Comparison of ENCODE assay signal across 17 cellular contexts in genomic region chr10:70376436-70377378, GRCh38. TPM values are rescaled to one million over a fixed set of nuclear protein-coding genes. Genes with fewer than 3 reads are reported as not detected.
A peak's percentile ranks its signal among the peaks of the same experiment; 100 is the strongest.
DNase-seq lines count a peak whose midpoint lies in the region; ATAC-seq and TF ChIP-seq lines count a peak whose summit lies in the region.
"Had no signal": no experiment of that assay in that cellular context is flagged by ENCODE, and none has a peak within 500 bp of the region (broad histone marks: within the 10 kb centered on the region; RNA-seq: fewer than 3 reads in every experiment).

No MANE protein-coding gene starts in this region.

- no peak overlapping the region for H2AFZ ChIP-seq in GM23248

- BruUV-seq in Panc1 (replicated peaks; lab: Mats Ljungman, UMichigan), result no TSS peak

- no peak for ATAC-seq in Panc1
- ATAC-seq in HG02840 (IDR thresholded peaks at IDR 0.05; ENCODE audit: low FRiP score, unreplicated experiment), result no peak
- ATAC-seq: heart left ventricle; stimulated activated effector memory CD8-positive, alpha-beta T cell treated with anti-CD3 and anti-CD28 coated beads, Interleukin-12 subunit alpha, Interleukin-12 subunit beta, amount 100 ng/mL, for 72 hours; upper lobe of right lung had no signal

- no peak for TF ChIP-seq POLR2A in testis (IDR thresholded peaks at IDR 0.05)

- intact Hi-C loops in Panc1 (cut with micrococcal nuclease; ENCODE audit: unreplicated experiment), result no loop called here
- intact Hi-C loops in CD4-positive, alpha-beta memory T cell (cut with micrococcal nuclease), result no loop called here
- intact Hi-C loops in testis (cut with DNase I; ENCODE audit: low total_unique reads), result no loop called here

- H3K4me1 ChIP-seq in GM23248 (ENCODE audit: insufficient read depth) (peaks cover 23% of the 10 kb centered on the region), Panc1 (ENCODE audit: control insufficient read depth, insufficient read depth, low read length) (peaks cover 55% of the 10 kb centered on the region), endodermal cell (ENCODE audit: control insufficient read depth, insufficient read depth, low read length) (peaks cover 8% of the 10 kb centered on the region), testis (peaks cover 6% of the 10 kb centered on the region)
- H3K4me1 ChIP-seq in CD4-positive, alpha-beta memory T cell (ENCODE audit: insufficient read depth, low read length), result peaks cover 7% of the 10 kb centered on the region

- no peak overlapping the region for H3K27ac ChIP-seq in GM23248
- H3K27ac ChIP-seq in Panc1 (ENCODE audit: low read length), result peak overlapping the region; percentile 45; the same call in 1 of the 2 replicates
- H3K27ac ChIP-seq in endodermal cell (ENCODE audit: low read depth, low read length), result no peak overlapping the region
- no peak overlapping the region for H3K27ac ChIP-seq in CD4-positive, alpha-beta memory T cell (ENCODE audit: low read depth, low read length)
- H3K27ac ChIP-seq in testis, result no peak overlapping the region
- H3K27ac ChIP-seq: heart left ventricle, upper lobe of right lung had no signal

- H3K27ac Mint-ChIP-seq in endodermal cell (peak overlapping the region; percentile 46), progenitor cell of endocrine pancreas (peak overlapping the region; percentile 62)
- H3K27ac Mint-ChIP-seq in CD4-positive, alpha-beta memory T cell, result peak overlapping the region in 1 of 7 donors; percentile 50
- H3K27ac Mint-ChIP-seq: activated naive CD4-positive, alpha-beta T cell treated with anti-CD3 and anti-CD28 coated beads, Interleukin-2, amount 10 ng/mL, durations not matched to agents 7 days and 5 days had no signal

- no peaks in the 10 kb centered on the region for H4K20me1 ChIP-seq in GM23248 (ENCODE audit: insufficient read depth)

- POLR2A ChIA-PET in Panc1 (lab: Charles Lee), result no interaction called here
- POLR2A ChIA-PET in CD4-positive, alpha-beta memory T cell (lab: Charles Lee; ENCODE audit: partially characterized antibody), result no interaction called here

- no peaks in the 10 kb centered on the region for H3K36me3 ChIP-seq in GM23248 (ENCODE audit: low read depth)
- no peaks in the 10 kb centered on the region for H3K36me3 ChIP-seq in Panc1 (ENCODE audit: control insufficient read depth, insufficient read depth, low read length)
- no peaks in the 10 kb centered on the region for H3K36me3 ChIP-seq in endodermal cell (ENCODE audit: control insufficient read depth, insufficient read depth, low read length)
- no peaks in the 10 kb centered on the region for H3K36me3 ChIP-seq in CD4-positive, alpha-beta memory T cell (ENCODE audit: insufficient read depth, low read length)
- no peaks in the 10 kb centered on the region for H3K36me3 ChIP-seq in testis (ENCODE audit: low read depth, missing control alignments)
- H3K36me3 ChIP-seq: upper lobe of right lung had no signal

- no peak overlapping the region for H3K4me3 Mint-ChIP-seq in endodermal cell
- H3K4me3 Mint-ChIP-seq in progenitor cell of endocrine pancreas (ENCODE audit: low read depth), result no peak overlapping the region
- H3K4me3 Mint-ChIP-seq in CD4-positive, alpha-beta memory T cell, result no peak overlapping the region
- H3K4me3 Mint-ChIP-seq: activated naive CD4-positive, alpha-beta T cell treated with anti-CD3 and anti-CD28 coated beads, Interleukin-2, amount 10 ng/mL, durations not matched to agents 7 days and 5 days; stimulated activated effector memory CD8-positive, alpha-beta T cell treated with anti-CD3 and anti-CD28 coated beads, Interleukin-12 subunit alpha, Interleukin-12 subunit beta, amount 100 ng/mL, for 72 hours had no signal

- H3K79me2 ChIP-seq in GM23248 (ENCODE audit: insufficient read depth), result no peaks in the 10 kb centered on the region

- H3K9me3 Mint-ChIP-seq in endodermal cell (peaks cover 2% of the 10 kb centered on the region), progenitor cell of endocrine pancreas (ENCODE audit: low read depth) (peaks cover 7% of the 10 kb centered on the region)
- peaks cover 0 to 8% (median 1%) of the 10 kb centered on the region in 8 donors for H3K9me3 Mint-ChIP-seq in CD4-positive, alpha-beta memory T cell
- H3K9me3 Mint-ChIP-seq: stimulated activated effector memory CD8-positive, alpha-beta T cell treated with anti-CD3 and anti-CD28 coated beads, Interleukin-12 subunit alpha, Interleukin-12 subunit beta, amount 100 ng/mL, for 72 hours had no signal

- H3K36me3 Mint-ChIP-seq in endodermal cell (ENCODE audit: low read depth), result peaks cover 4% of the 10 kb centered on the region
- H3K36me3 Mint-ChIP-seq in progenitor cell of endocrine pancreas (ENCODE audit: insufficient read depth), result peaks cover 5% of the 10 kb centered on the region
- H3K36me3 Mint-ChIP-seq in CD4-positive, alpha-beta memory T cell, result no peaks in the 10 kb centered on the region

- in situ Hi-C loops in GM23248 (cut with MboI), result no loop called here
- in situ Hi-C loops in Panc1 (cut with HindIII; ENCODE audit: low pct_unique_long_range_greater_than_20kb, low sequenced_read_pairs), result no loop called here

- H3K9ac ChIP-seq in GM23248 (no peak overlapping the region), endodermal cell (ENCODE audit: extremely low read depth, low read length, poor library complexity, severe bottlenecking) (no peak overlapping the region)

- TF ChIP-seq CTCF in Panc1 (IDR thresholded peaks at IDR 0.05) (no peak), endodermal cell (conservative IDR thresholded peaks at IDR 0.05) (no peak), progenitor cell of endocrine pancreas (IDR thresholded peaks at IDR 0.05; ENCODE audit: unreplicated experiment) (no peak), testis (IDR thresholded peaks at IDR 0.05) (no peak)

- H3K9me3 ChIP-seq in GM23248 (ENCODE audit: low read depth), result no peaks in the 10 kb centered on the region
- no peaks in the 10 kb centered on the region for H3K9me3 ChIP-seq in Panc1 (ENCODE audit: control insufficient read depth, insufficient read depth, low read depth, low read length)
- peaks cover 9% of the 10 kb centered on the region for H3K9me3 ChIP-seq in endodermal cell (ENCODE audit: control insufficient read depth, low read length)
- H3K9me3 ChIP-seq in CD4-positive, alpha-beta memory T cell (ENCODE audit: control insufficient read depth in 1 of 2, low read length in 2 of 2), result peaks cover 0 to 6% of the 10 kb centered on the region in 2 donors
- H3K9me3 ChIP-seq in testis, result no peaks in the 10 kb centered on the region
- H3K9me3 ChIP-seq: upper lobe of right lung had no signal

- peaks cover 14% of the 10 kb centered on the region for H3F3A ChIP-seq in GM23248 (ENCODE audit: insufficient read depth)

- H3K9me2 ChIP-seq in GM23248 (ENCODE audit: insufficient read depth), result no peaks in the 10 kb centered on the region

- peaks cover 20% of the 10 kb centered on the region for H3K27me3 Mint-ChIP-seq in endodermal cell (ENCODE audit: insufficient read depth)
- no peaks in the 10 kb centered on the region for H3K27me3 Mint-ChIP-seq in progenitor cell of endocrine pancreas
- no peaks in the 10 kb centered on the region for H3K27me3 Mint-ChIP-seq in CD4-positive, alpha-beta memory T cell

- no peak overlapping the region for H3K4me3 ChIP-seq in GM23248
- no peak overlapping the region for H3K4me3 ChIP-seq in Panc1 (ENCODE audit: low read depth in 2 of 2, low read length in 2 of 2)
- H3K4me3 ChIP-seq in endodermal cell (ENCODE audit: low read length), result no peak overlapping the region
- no peak overlapping the region for H3K4me3 ChIP-seq in CD4-positive, alpha-beta memory T cell (ENCODE audit: low read length in 2 of 2)
- H3K4me3 ChIP-seq in testis, result no peak overlapping the region
- H3K4me3 ChIP-seq: heart left ventricle, upper lobe of right lung had no signal

- H3K27me3 ChIP-seq in GM23248 (replicated peaks; ENCODE audit: insufficient read depth) (no peaks in the 10 kb centered on the region), Panc1 (ENCODE audit: control insufficient read depth, insufficient read depth, low read length) (no peaks in the 10 kb centered on the region), endodermal cell (ENCODE audit: control insufficient read depth, insufficient read depth, low read length, poor library complexity, severe bottlenecking) (peaks cover 12% of the 10 kb centered on the region), testis (no peaks in the 10 kb centered on the region)
- H3K27me3 ChIP-seq in CD4-positive, alpha-beta memory T cell (ENCODE audit: insufficient read depth, low read length), result no peaks in the 10 kb centered on the region
- H3K27me3 ChIP-seq: heart left ventricle, upper lobe of right lung had no signal

- WGBS in GM23248 (ENCODE audit: low coverage in 1 of 2, low lambda C conversion rate in 2 of 2, missing lambda C conversion rate in 2 of 2), 2 experiments, result 96 to 99% methylated on average over 14 of the region's 14 CpGs
- WGBS in endodermal cell (ENCODE audit: insufficient coverage in 1 of 2, insufficient read length in 1 of 2), 2 experiments, result 80 to 87% methylated on average over 9 to 14 of the region's 14 CpGs
- WGBS in testis, 2 donors, result 91 to 94% methylated on average over 10 to 14 of the region's 14 CpGs

- DNase-seq in GM23248 (peak; percentile 40), Panc1 (ENCODE audit: low read depth, low spot score) (no peak), endodermal cell (peak; percentile 62), progenitor cell of endocrine pancreas (ENCODE audit: low spot score, unreplicated experiment) (no peak), NCI-H1694 treated with DMSO at 0.1 percent for 48 hours (lab: John Stamatoyannopoulos, UW) (no peak), testis (no peak)
- no peak for DNase-seq in CD4-positive, alpha-beta memory T cell
- DNase-seq: activated naive CD4-positive, alpha-beta T cell treated with anti-CD3 and anti-CD28 coated beads, Interleukin-2, amount 10 ng/mL, durations not matched to agents 7 days and 5 days; caudate nucleus; GOT3; heart left ventricle; NCI-H2171; retina; stimulated activated CD4-positive, alpha-beta T cell treated with anti-CD3 and anti-CD28 coated beads, Interleukin-4, amount 100 ng/mL, for 24 hours; upper lobe of right lung had no signal

- CTCF ChIA-PET in Panc1 (lab: Charles Lee), result interaction anchor here (0.6 to 0.7 kb wide), 2 partner anchors 12 to 155 kb away, joined by 4 to 6 read pairs; no protein-coding TSS in a partner anchor
- CTCF ChIA-PET in CD4-positive, alpha-beta memory T cell (lab: Charles Lee; ENCODE audit: partially characterized antibody), result interaction anchor here (0.8 to 3.3 kb wide), 3 partner anchors 12 to 230 kb away, joined by 3 to 19 read pairs (median 4); partner anchors contain the start of gene TYSND1

- H3K4me1 Mint-ChIP-seq in endodermal cell (peaks cover 34% of the 10 kb centered on the region), progenitor cell of endocrine pancreas (ENCODE audit: low read depth) (peaks cover 23% of the 10 kb centered on the region)
- H3K4me1 Mint-ChIP-seq in CD4-positive, alpha-beta memory T cell, result peaks cover 0 to 9% (median 4%) of the 10 kb centered on the region in 4 donors

- H3K4me2 ChIP-seq in GM23248 (ENCODE audit: unreplicated experiment), result no peak overlapping the region

RNA-seq across cellular contexts. Expression of gene LRRC20, which starts 5.7 kb away (rescaled TPM):
- total RNA-seq in GM23248 (2014; rRNA removed; shearing (Covaris generic)), result 4.9 and 6.6 TPM in 2 replicates
- polyA plus RNA-seq in GM23248 (2016; fragmentation: Nextera tagmentation; extraction: Ambion mirVana) (1.5 and 1.8 TPM in 2 replicates), testis (ENCODE audit: insufficient read depth, low read depth, low replicate concordance) (30.8 TPM)
- total RNA-seq in Panc1 (2021; ENCODE audit: unreplicated experiment) (39.3 TPM), endodermal cell (10 to 100 TPM; 12.9 to 23.0 TPM), progenitor cell of endocrine pancreas (16.7 and 19.6 TPM in 2 replicates), testis (10 to 100 TPM; 14.8 to 21.6 TPM)
- polyA plus RNA-seq in Panc1 (2012; ENCODE audit: insufficient read length), result 48.6 TPM
- 29.4 TPM for polyA plus RNA-seq in endodermal cell (2013, experiment 1 of 2)
- 29.1 TPM for polyA plus RNA-seq in endodermal cell (2013, experiment 2 of 2)
- total RNA-seq in CD4-positive, alpha-beta memory T cell, result 1 to 10 TPM; 2.9 to 3.4 TPM
- 1 to 10 TPM; 3.7 to 4.4 TPM for polyA plus RNA-seq in CD4-positive, alpha-beta memory T cell

RNA-seq across cellular contexts. Expression of gene EIF4EBP2, which starts 27.2 kb away (rescaled TPM):
- 32.0 and 34.8 TPM in 2 replicates for total RNA-seq in GM23248 (2014; rRNA removed; shearing (Covaris generic))
- polyA plus RNA-seq in GM23248 (2016; fragmentation: Nextera tagmentation; extraction: Ambion mirVana), result 18.2 and 18.4 TPM in 2 replicates
- total RNA-seq in Panc1 (2021; ENCODE audit: unreplicated experiment), result 48.2 TPM
- polyA plus RNA-seq in Panc1 (2012; ENCODE audit: insufficient read length), result 18.0 TPM
- 100 to 1,000 TPM; 103 to 119 TPM for total RNA-seq in endodermal cell
- polyA plus RNA-seq in endodermal cell (2013, experiment 1 of 2), result 85.9 TPM
- 81.0 TPM for polyA plus RNA-seq in endodermal cell (2013, experiment 2 of 2)
- 99.6 and 101 TPM in 2 replicates for total RNA-seq in progenitor cell of endocrine pancreas
- total RNA-seq in CD4-positive, alpha-beta memory T cell, result 10 to 100 TPM; 54.5 to 56.9 TPM
- 10 to 100 TPM; 67.7 to 83.9 TPM for polyA plus RNA-seq in CD4-positive, alpha-beta memory T cell
- total RNA-seq in testis, result 10 to 100 TPM; 50.7 to 50.8 TPM
- polyA plus RNA-seq in testis (ENCODE audit: insufficient read depth, low read depth, low replicate concordance), result 41.2 TPM

Comparison
In these comparisons a context has a peak if more than half of its experiments do, and no peak if none do; other contexts are left out.
1. DNase-seq: peak in GM23248 (single experiment) and endodermal cell (single experiment); none in Panc1 (single experiment), progenitor cell of endocrine pancreas (single experiment), NCI-H1694 treated with DMSO at 0.1 percent for 48 hours (single experiment), CD4-positive, alpha-beta memory T cell (0 of 5) and testis (single experiment).